In genomic region chr11:16788141-16789060, GRCh38 we compare ENCODE assay signal across 8 cellular contexts.
DNase-seq lines count a peak whose midpoint lies in the region; ATAC-seq and TF ChIP-seq lines count a peak whose summit lies in the region.

No MANE protein-coding gene starts in this region.

- no peaks in the 10 kb centered on the region for H3K4me1 ChIP-seq in effector memory CD4-positive, alpha-beta T cell (ENCODE audit: control insufficient read depth, insufficient read depth, low read length, poor library complexity, severe bottlenecking)

- POLR2A ChIA-PET in AG04449 (lab: Yijun Ruan, JAX) = no interaction called here

- ATAC-seq in GM18520 (IDR thresholded peaks at IDR 0.05; ENCODE audit: unreplicated experiment) (peak; percentile 45), HG03159 (IDR thresholded peaks at IDR 0.05; ENCODE audit: unreplicated experiment) (peak; percentile 75)

- H3K27me3 ChIP-seq in effector memory CD4-positive, alpha-beta T cell (replicated peaks; ENCODE audit: control insufficient read depth, insufficient read depth, low read length, poor library complexity, severe bottlenecking) = no peaks in the 10 kb centered on the region

- H3K9me3 ChIP-seq in effector memory CD4-positive, alpha-beta T cell (ENCODE audit: control insufficient read depth, low read length) = no peaks in the 10 kb centered on the region

- H3K4me3 ChIP-seq in AG04449 (ENCODE audit: low read depth, low read length) = no peak overlapping the region
- no peak overlapping the region for H3K4me3 ChIP-seq in effector memory CD4-positive, alpha-beta T cell (ENCODE audit: insufficient read depth, low read depth, low read length, poor library complexity, severe bottlenecking)

- H3K27ac ChIP-seq in effector memory CD4-positive, alpha-beta T cell (ENCODE audit: insufficient read depth, low read length, poor library complexity, severe bottlenecking) = no peak overlapping the region

- TF ChIP-seq CTCF in AG04449 (IDR thresholded peaks at IDR 0.05; ENCODE audit: insufficient read depth, low read length, missing control alignments) = peak; percentile 98

- DNase-seq in AG04449 (ENCODE audit: low read depth, low spot score) = no peak
- DNase-seq in NCI-H526 (lab: John Stamatoyannopoulos, UW) = peak; percentile 91 to 95
- peak; percentile 65 to 69 for DNase-seq in activated CD4-positive, alpha-beta T cell treated with anti-CD3 and anti-CD28 coated beads, Interleukin-2, amount 50 U/mL, for 48 hours
- DNase-seq in effector memory CD4-positive, alpha-beta T cell = peak; percentile 3 to 38 (median 24)
- peak; percentile 74 for DNase-seq in medulla oblongata (ENCODE audit: extremely low spot score)
- DNase-seq in stimulated activated CD8-positive, alpha-beta memory T cell treated with anti-CD3 and anti-CD28 coated beads, Interleukin-15, amount 100 ng/mL, for 48 hours (ENCODE audit: low read depth in 2 of 2) = peak; percentile 30 to 36

- CTCF ChIA-PET in AG04449 (lab: Yijun Ruan, JAX) = interaction anchor here (0.5 to 13.4 kb wide), 33 partner anchors 8 to 384 kb away, joined by 3 to 196 read pairs (median 4); partner anchors contain the start of gene C11orf58

- no peaks in the 10 kb centered on the region for H3K36me3 ChIP-seq in effector memory CD4-positive, alpha-beta T cell (ENCODE audit: control insufficient read depth, insufficient read depth, low read length)
